ENCODE assay signal across 8 cellular contexts in the genomic region with DNA sequence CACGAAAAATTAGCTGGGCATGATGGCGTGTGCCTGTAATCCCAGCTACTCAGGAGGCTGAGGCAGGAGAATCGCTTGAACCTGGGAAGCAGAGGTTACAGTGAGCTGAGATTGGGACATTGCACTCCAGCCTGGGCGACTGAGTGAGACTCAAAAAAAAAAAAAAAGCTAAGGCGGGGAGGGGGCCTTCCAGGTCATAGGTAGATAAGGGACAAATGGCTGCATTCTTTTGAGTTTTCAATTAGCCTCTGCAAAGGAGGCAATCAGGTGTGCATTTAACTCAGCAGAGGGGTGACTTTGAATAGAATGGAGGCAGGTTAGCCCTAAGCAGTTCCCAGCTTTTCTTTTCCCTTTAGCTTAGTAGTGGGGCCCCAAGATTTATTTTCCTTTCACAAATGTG. TPM values are rescaled to one million over a fixed set of nuclear protein-coding genes. Genes with fewer than 3 reads are reported as not detected.
A peak's percentile ranks its signal among the peaks of the same experiment; 100 is the strongest.
DNase-seq lines count a peak whose midpoint lies in the region; ATAC-seq and TF ChIP-seq lines count a peak whose summit lies in the region.

No MANE protein-coding gene starts in this region.

- no peak overlapping the region for H2BK15ac ChIP-seq in mesenchymal stem cell (ENCODE audit: low read depth, poor library complexity, severe bottlenecking)

- no peaks in the 10 kb centered on the region for H3K9me3 Mint-ChIP-seq in activated naive CD4-positive, alpha-beta T cell treated with anti-CD3 and anti-CD28 coated beads, Interleukin-2, amount 10 ng/mL, durations not matched to agents 7 days and 5 days
- no peaks in the 10 kb centered on the region for H3K9me3 Mint-ChIP-seq in activated naive CD8-positive, alpha-beta T cell treated with anti-CD3 and anti-CD28 coated beads, Interleukin-2, amount 50 U/mL, for 24 hours

- H3K4me1 ChIP-seq in mesenchymal stem cell (ENCODE audit: control insufficient read depth, insufficient read depth, low read depth, low read length) (peaks cover 25% of the 10 kb centered on the region), upper lobe of left lung (peaks cover 10 to 25% (median 16%) of the 10 kb centered on the region in 4 donors)

- H4K8ac ChIP-seq in mesenchymal stem cell (ENCODE audit: low read length), result no peak overlapping the region

- H4K91ac ChIP-seq in mesenchymal stem cell (ENCODE audit: low read length), result no peak overlapping the region

- no peak overlapping the region for H2AFZ ChIP-seq in mesenchymal stem cell (ENCODE audit: low read depth, low read length)

- H3K14ac ChIP-seq in mesenchymal stem cell (ENCODE audit: low read length in 2 of 2), result no peak overlapping the region

- no peak for TF ChIP-seq EP300 in upper lobe of left lung (IDR thresholded peaks at IDR 0.05)

- peaks cover 18% of the 10 kb centered on the region for H3K79me1 ChIP-seq in mesenchymal stem cell (replicated peaks; ENCODE audit: low read length, poor library complexity, severe bottlenecking)

- peaks cover 42% of the 10 kb centered on the region for H3K27me3 Mint-ChIP-seq in activated naive CD4-positive, alpha-beta T cell treated with anti-CD3 and anti-CD28 coated beads, Interleukin-2, amount 10 ng/mL, durations not matched to agents 7 days and 5 days
- H3K27me3 Mint-ChIP-seq in activated naive CD8-positive, alpha-beta T cell treated with anti-CD3 and anti-CD28 coated beads, Interleukin-2, amount 50 U/mL, for 24 hours, result peaks cover 12% of the 10 kb centered on the region

- no peak overlapping the region for H2AK5ac ChIP-seq in mesenchymal stem cell (ENCODE audit: low read length, severe bottlenecking)

- peaks cover 18% of the 10 kb centered on the region for H3K4me1 Mint-ChIP-seq in activated naive CD4-positive, alpha-beta T cell treated with anti-CD3 and anti-CD28 coated beads, Interleukin-2, amount 10 ng/mL, durations not matched to agents 7 days and 5 days
- peaks cover 11% of the 10 kb centered on the region for H3K4me1 Mint-ChIP-seq in activated naive CD8-positive, alpha-beta T cell treated with anti-CD3 and anti-CD28 coated beads, Interleukin-2, amount 50 U/mL, for 24 hours

- WGBS in mesenchymal stem cell, result 49% methylated on average over 5 of the region's 5 CpGs
- WGBS in upper lobe of left lung, 2 donors, result 46 to 58% methylated on average over 5 of the region's 5 CpGs

- H3K9ac ChIP-seq in mesenchymal stem cell (ENCODE audit: low read length), result peak overlapping the region; percentile 68

- no peaks in the 10 kb centered on the region for H3K9me3 ChIP-seq in mesenchymal stem cell (ENCODE audit: control insufficient read depth, low read length)
- H3K9me3 ChIP-seq in upper lobe of left lung, result no peaks in the 10 kb centered on the region

- no peak overlapping the region for H3K27ac Mint-ChIP-seq in activated naive CD4-positive, alpha-beta T cell treated with anti-CD3 and anti-CD28 coated beads, Interleukin-2, amount 10 ng/mL, durations not matched to agents 7 days and 5 days
- H3K27ac Mint-ChIP-seq in activated naive CD8-positive, alpha-beta T cell treated with anti-CD3 and anti-CD28 coated beads, Interleukin-2, amount 50 U/mL, for 24 hours, result no peak overlapping the region

- TF ChIP-seq CTCF in upper lobe of left lung (IDR thresholded peaks at IDR 0.05), result no peak

- peak overlapping the region; percentile 16 for H3K4me2 ChIP-seq in mesenchymal stem cell (ENCODE audit: low read length, poor library complexity, severe bottlenecking)

- peak overlapping the region; percentile 70 for H3K4me3 Mint-ChIP-seq in activated naive CD4-positive, alpha-beta T cell treated with anti-CD3 and anti-CD28 coated beads, Interleukin-2, amount 10 ng/mL, durations not matched to agents 7 days and 5 days
- H3K4me3 Mint-ChIP-seq in activated naive CD8-positive, alpha-beta T cell treated with anti-CD3 and anti-CD28 coated beads, Interleukin-2, amount 50 U/mL, for 24 hours, result peak overlapping the region; percentile 74

- no peak overlapping the region for H2BK120ac ChIP-seq in mesenchymal stem cell (ENCODE audit: low read depth, low read length)

- ATAC-seq in activated naive CD8-positive, alpha-beta T cell treated with anti-CD3 and anti-CD28 coated beads, Interleukin-2, amount 50 U/mL, for 24 hours, result no peak
- ATAC-seq in upper lobe of left lung (ENCODE audit: low FRiP score in 2 of 2) (no peak), HG02610 (IDR thresholded peaks at IDR 0.05; ENCODE audit: unreplicated experiment) (no peak)

- no peak overlapping the region for H3K4ac ChIP-seq in mesenchymal stem cell (ENCODE audit: low read depth in 1 of 2, low read length in 2 of 2)

- no peak overlapping the region for H2BK12ac ChIP-seq in mesenchymal stem cell (ENCODE audit: low read length in 2 of 2)

- H3K23ac ChIP-seq in mesenchymal stem cell (ENCODE audit: low read length in 2 of 2), result no peak overlapping the region

- DNase-seq in activated naive CD4-positive, alpha-beta T cell treated with anti-CD3 and anti-CD28 coated beads, Interleukin-2, amount 10 ng/mL, durations not matched to agents 7 days and 5 days, result no peak
- no peak for DNase-seq in activated naive CD4-positive, alpha-beta T cell (lab: John Stamatoyannopoulos, UW)
- DNase-seq in activated naive CD8-positive, alpha-beta T cell treated with anti-CD3 and anti-CD28 coated beads, Interleukin-2, amount 50 U/mL, for 24 hours, result no peak
- DNase-seq in mesenchymal stem cell (no peak), upper lobe of left lung (no peak), NCI-H446 (lab: John Stamatoyannopoulos, UW) (no peak), anterior cingulate cortex (lab: John Stamatoyannopoulos, UW) (no peak)

- no peak overlapping the region for H3K18ac ChIP-seq in mesenchymal stem cell (ENCODE audit: low read depth in 1 of 2, low read length in 2 of 2)

- H2BK5ac ChIP-seq in mesenchymal stem cell (ENCODE audit: low read depth, low read length, poor library complexity, severe bottlenecking), result no peak overlapping the region

- H3K36me3 ChIP-seq in mesenchymal stem cell (ENCODE audit: control insufficient read depth in 1 of 2, insufficient read depth in 2 of 2, low read depth in 1 of 2, low read length in 2 of 2) (peaks cover 3 to 12% of the 10 kb centered on the region in 2 experiments), upper lobe of left lung (no peaks in the 10 kb centered on the region)

- peaks cover 4% of the 10 kb centered on the region for H3K36me3 Mint-ChIP-seq in activated naive CD4-positive, alpha-beta T cell treated with anti-CD3 and anti-CD28 coated beads, Interleukin-2, amount 10 ng/mL, durations not matched to agents 7 days and 5 days
- peaks cover 1% of the 10 kb centered on the region for H3K36me3 Mint-ChIP-seq in activated naive CD8-positive, alpha-beta T cell treated with anti-CD3 and anti-CD28 coated beads, Interleukin-2, amount 50 U/mL, for 24 hours (ENCODE audit: low read depth)

- peaks cover 0 to 4% of the 10 kb centered on the region in 2 experiments for H3K27me3 ChIP-seq in mesenchymal stem cell (ENCODE audit: control insufficient read depth in 1 of 2, insufficient read depth in 1 of 2, low read length in 2 of 2)
- H3K27me3 ChIP-seq in upper lobe of left lung, result no peaks in the 10 kb centered on the region

- CTCF ChIA-PET in activated naive CD4-positive, alpha-beta T cell treated with anti-CD3 and anti-CD28 coated beads, Interleukin-2, amount 10 ng/mL, durations not matched to agents 7 days and 5 days (lab: Charles Lee), result interaction anchor here (1.4 kb wide), 1 partner anchor 124 kb away, joined by 4 read pairs; no protein-coding TSS in a partner anchor

- H3K27ac ChIP-seq in mesenchymal stem cell (ENCODE audit: low read length, poor library complexity, severe bottlenecking) (no peak overlapping the region), upper lobe of left lung (no peak overlapping the region)

- no peak for TF ChIP-seq POLR2A in upper lobe of left lung (IDR thresholded peaks at IDR 0.05)

- H3K4me3 ChIP-seq in mesenchymal stem cell (ENCODE audit: insufficient read depth in 1 of 2, low read depth in 1 of 2, low read length in 2 of 2), result peak overlapping the region in 1 of 2 experiments; percentile 93
- H3K4me3 ChIP-seq in upper lobe of left lung, result peak overlapping the region in 3 of 4 donors; percentile 68 to 96 (median 88)

RNA-seq across cellular contexts. Expression of a gene that starts 0.7 kb away (rescaled TPM):
- 12.6 TPM for polyA plus RNA-seq in mesenchymal stem cell (2013, experiment 1 of 2)
- polyA plus RNA-seq in mesenchymal stem cell (2013, experiment 2 of 2), result 12.4 TPM
- 10 to 100 TPM; 14.7 to 28.6 (median 25.5) TPM for total RNA-seq in upper lobe of left lung
